Comparison of ENCODE assay signal across 1 cellular context in the genomic region with DNA sequence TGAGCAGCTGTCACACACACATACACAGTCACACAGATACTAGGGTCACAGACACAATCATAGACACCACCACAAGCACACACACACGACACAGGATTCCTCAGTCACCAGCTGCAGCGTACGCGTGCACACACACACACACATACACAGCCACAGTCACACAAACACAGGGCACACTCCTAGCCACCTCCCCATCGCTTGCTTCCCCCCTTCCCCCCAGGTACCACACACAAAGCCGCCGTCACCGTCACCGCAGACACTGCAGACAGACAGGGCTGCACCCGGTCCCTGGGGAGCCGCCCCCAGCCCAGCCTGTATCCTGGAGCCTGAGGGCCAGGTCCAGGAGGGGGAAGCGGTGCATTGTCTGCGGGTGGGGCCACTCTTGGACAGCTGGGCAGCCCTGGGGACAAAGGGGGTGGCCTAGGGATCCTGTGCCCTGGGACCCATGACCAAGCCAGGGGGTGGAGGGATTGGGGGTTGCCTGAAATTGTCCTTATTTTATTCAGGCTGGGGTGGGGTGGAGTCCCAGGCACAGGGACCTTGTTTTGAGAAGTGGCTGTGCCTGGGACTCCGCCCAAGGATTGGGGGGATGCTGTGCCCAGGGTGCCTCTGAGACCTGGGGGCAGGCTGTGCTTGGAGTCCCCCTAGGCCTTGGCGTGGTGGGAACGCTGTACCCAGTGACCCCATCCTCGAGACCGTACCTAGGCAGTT.
A peak's percentile ranks its signal among the peaks of the same experiment; 100 is the strongest.
TF ChIP-seq lines count a peak whose summit lies in the region.

No MANE protein-coding gene starts in this region.

TF ChIP-seq in K562, 482 proteins besides CTCF, POLR2A, EP300 and RAD21 (continued from another document and continues in another):
- TF ChIP-seq, protein P1, sequence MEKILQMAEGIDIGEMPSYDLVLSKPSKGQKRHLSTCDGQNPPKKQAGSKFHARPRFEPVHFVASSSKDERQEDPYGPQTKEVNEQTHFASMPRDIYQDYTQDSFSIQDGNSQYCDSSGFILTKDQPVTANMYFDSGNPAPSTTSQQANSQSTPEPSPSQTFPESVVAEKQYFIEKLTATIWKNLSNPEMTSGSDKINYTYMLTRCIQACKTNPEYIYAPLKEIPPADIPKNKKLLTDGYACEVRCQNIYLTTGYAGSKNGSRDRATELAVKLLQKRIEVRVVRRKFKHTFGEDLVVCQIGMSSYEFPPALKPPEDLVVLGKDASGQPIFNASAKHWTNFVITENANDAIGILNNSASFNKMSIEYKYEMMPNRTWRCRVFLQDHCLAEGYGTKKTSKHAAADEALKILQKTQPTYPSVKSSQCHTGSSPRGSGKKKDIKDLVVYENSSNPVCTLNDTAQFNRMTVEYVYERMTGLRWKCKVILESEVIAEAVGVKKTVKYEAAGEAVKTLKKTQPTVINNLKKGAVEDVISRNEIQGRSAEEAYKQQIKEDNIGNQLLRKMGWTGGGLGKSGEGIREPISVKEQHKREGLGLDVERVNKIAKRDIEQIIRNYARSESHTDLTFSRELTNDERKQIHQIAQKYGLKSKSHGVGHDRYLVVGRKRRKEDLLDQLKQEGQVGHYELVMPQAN (IDR thresholded peaks at IDR 0.05; ENCODE audit: borderline replicate concordance), result peak; percentile 78
- no peak for TF ChIP-seq TARDBP (IDR thresholded peaks at IDR 0.05)
- TF ChIP-seq, protein P2, sequence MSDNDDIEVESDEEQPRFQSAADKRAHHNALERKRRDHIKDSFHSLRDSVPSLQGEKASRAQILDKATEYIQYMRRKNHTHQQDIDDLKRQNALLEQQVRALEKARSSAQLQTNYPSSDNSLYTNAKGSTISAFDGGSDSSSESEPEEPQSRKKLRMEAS (CRISPR knock-in tag; IDR thresholded peaks at IDR 0.05), result no peak
- TF ChIP-seq NELFE (IDR thresholded peaks at IDR 0.05; ENCODE audit: insufficient read depth, insufficient read length), result no peak
- TF ChIP-seq, protein P3, sequence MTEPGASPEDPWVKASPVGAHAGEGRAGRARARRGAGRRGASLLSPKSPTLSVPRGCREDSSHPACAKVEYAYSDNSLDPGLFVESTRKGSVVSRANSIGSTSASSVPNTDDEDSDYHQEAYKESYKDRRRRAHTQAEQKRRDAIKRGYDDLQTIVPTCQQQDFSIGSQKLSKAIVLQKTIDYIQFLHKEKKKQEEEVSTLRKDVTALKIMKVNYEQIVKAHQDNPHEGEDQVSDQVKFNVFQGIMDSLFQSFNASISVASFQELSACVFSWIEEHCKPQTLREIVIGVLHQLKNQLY (CRISPR knock-in tag; conservative IDR thresholded peaks at IDR 0.05), result no peak
- TF ChIP-seq ADNP (tag; IDR thresholded peaks at IDR 0.05), result no peak
- TF ChIP-seq KLF1 (tag; IDR thresholded peaks at IDR 0.05), result no peak
- TF ChIP-seq, protein P4, sequence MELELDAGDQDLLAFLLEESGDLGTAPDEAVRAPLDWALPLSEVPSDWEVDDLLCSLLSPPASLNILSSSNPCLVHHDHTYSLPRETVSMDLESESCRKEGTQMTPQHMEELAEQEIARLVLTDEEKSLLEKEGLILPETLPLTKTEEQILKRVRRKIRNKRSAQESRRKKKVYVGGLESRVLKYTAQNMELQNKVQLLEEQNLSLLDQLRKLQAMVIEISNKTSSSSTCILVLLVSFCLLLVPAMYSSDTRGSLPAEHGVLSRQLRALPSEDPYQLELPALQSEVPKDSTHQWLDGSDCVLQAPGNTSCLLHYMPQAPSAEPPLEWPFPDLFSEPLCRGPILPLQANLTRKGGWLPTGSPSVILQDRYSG (tag; conservative IDR thresholded peaks at IDR 0.05; ENCODE audit: low read depth), result no peak
- no peak for TF ChIP-seq MAZ (CRISPR knock-in tag; conservative IDR thresholded peaks at IDR 0.05 in 1 of 2, IDR thresholded peaks at IDR 0.05 in 1 of 2)
- no peak for TF ChIP-seq MAFF (IDR thresholded peaks at IDR 0.05; ENCODE audit: low read length)
- TF ChIP-seq ZNF780A (CRISPR knock-in tag; IDR thresholded peaks at IDR 0.05), result no peak
- no peak for TF ChIP-seq ZNF121 (CRISPR knock-in tag; conservative IDR thresholded peaks at IDR 0.05)
- TF ChIP-seq RHOXF2B (CRISPR knock-in tag; conservative IDR thresholded peaks at IDR 0.05), result no peak
- no peak for TF ChIP-seq ZNF175 (CRISPR knock-in tag; IDR thresholded peaks at IDR 0.05; ENCODE audit: low read depth)
- no peak for TF ChIP-seq ELF1 (tag; IDR thresholded peaks at IDR 0.05)
- no peak for TF ChIP-seq DMBX1 (CRISPR knock-in tag; IDR thresholded peaks at IDR 0.05; ENCODE audit: borderline replicate concordance)
- TF ChIP-seq PRPF4 (IDR thresholded peaks at IDR 0.05; ENCODE audit: insufficient read depth, low read depth, low read length, poor library complexity, severe bottlenecking), result no peak
- no peak for TF ChIP-seq FOXK1 (CRISPR knock-in tag; IDR thresholded peaks at IDR 0.05; ENCODE audit: borderline replicate concordance)
- no peak for TF ChIP-seq ZNF699 (CRISPR knock-in tag; IDR thresholded peaks at IDR 0.05; ENCODE audit: insufficient replicate concordance)
- TF ChIP-seq GABPA (tag; conservative IDR thresholded peaks at IDR 0.05; ENCODE audit: low read depth), result no peak
- no peak for TF ChIP-seq HEY1 (CRISPR knock-in tag; IDR thresholded peaks at IDR 0.05; ENCODE audit: borderline replicate concordance)
- TF ChIP-seq ZNF445 (CRISPR knock-in tag; IDR thresholded peaks at IDR 0.05; ENCODE audit: low read depth), result no peak
- no peak for TF ChIP-seq ZNF184 (CRISPR knock-in tag; IDR thresholded peaks at IDR 0.05)
- no peak for TF ChIP-seq CBX5 (IDR thresholded peaks at IDR 0.05; ENCODE audit: borderline replicate concordance, low read depth)
- TF ChIP-seq, protein P5, sequence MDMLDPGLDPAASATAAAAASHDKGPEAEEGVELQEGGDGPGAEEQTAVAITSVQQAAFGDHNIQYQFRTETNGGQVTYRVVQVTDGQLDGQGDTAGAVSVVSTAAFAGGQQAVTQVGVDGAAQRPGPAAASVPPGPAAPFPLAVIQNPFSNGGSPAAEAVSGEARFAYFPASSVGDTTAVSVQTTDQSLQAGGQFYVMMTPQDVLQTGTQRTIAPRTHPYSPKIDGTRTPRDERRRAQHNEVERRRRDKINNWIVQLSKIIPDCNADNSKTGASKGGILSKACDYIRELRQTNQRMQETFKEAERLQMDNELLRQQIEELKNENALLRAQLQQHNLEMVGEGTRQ (CRISPR knock-in tag; IDR thresholded peaks at IDR 0.05), result no peak
- no peak for TF ChIP-seq KHSRP (IDR thresholded peaks at IDR 0.05)
- TF ChIP-seq ZNF217 (CRISPR knock-in tag; IDR thresholded peaks at IDR 0.05), result no peak
- no peak for TF ChIP-seq ZNF232 (CRISPR knock-in tag; IDR thresholded peaks at IDR 0.05)
- no peak for TF ChIP-seq ERF (CRISPR knock-in tag; IDR thresholded peaks at IDR 0.05)
- no peak for TF ChIP-seq TCF7 (IDR thresholded peaks at IDR 0.05; ENCODE audit: borderline replicate concordance)
- no peak for TF ChIP-seq ZNF695 (CRISPR knock-in tag; IDR thresholded peaks at IDR 0.05)
- TF ChIP-seq FOSL1 (tag; conservative IDR thresholded peaks at IDR 0.05), result no peak
- TF ChIP-seq ATF1 (CRISPR knock-in tag; IDR thresholded peaks at IDR 0.05), result no peak
- TF ChIP-seq ATF1 (tag; IDR thresholded peaks at IDR 0.05), result 0 out of 2 replicates have a peak, but pooled peaks have one; percentile 26
- no peak for TF ChIP-seq NCOA6 (IDR thresholded peaks at IDR 0.05)
- TF ChIP-seq, protein P6, sequence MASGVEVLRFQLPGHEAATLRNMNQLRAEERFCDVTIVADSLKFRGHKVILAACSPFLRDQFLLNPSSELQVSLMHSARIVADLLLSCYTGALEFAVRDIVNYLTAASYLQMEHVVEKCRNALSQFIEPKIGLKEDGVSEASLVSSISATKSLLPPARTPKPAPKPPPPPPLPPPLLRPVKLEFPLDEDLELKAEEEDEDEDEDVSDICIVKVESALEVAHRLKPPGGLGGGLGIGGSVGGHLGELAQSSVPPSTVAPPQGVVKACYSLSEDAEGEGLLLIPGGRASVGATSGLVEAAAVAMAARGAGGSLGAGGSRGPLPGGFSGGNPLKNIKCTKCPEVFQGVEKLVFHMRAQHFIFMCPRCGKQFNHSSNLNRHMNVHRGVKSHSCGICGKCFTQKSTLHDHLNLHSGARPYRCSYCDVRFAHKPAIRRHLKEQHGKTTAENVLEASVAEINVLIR (CRISPR knock-in tag; IDR thresholded peaks at IDR 0.05), result no peak
- TF ChIP-seq PCBP1 (IDR thresholded peaks at IDR 0.05; ENCODE audit: low read depth, low read length, poor library complexity, severe bottlenecking), result no peak
- no peak for TF ChIP-seq HDAC3 (IDR thresholded peaks at IDR 0.05; ENCODE audit: borderline replicate concordance, partially characterized antibody)
- no peak for TF ChIP-seq MAFG (tag; conservative IDR thresholded peaks at IDR 0.05)
- TF ChIP-seq SMC3 (conservative IDR thresholded peaks at IDR 0.05; ENCODE audit: insufficient read depth, low read depth, low read length), result no peak
- TF ChIP-seq NFXL1 (CRISPR knock-in tag; IDR thresholded peaks at IDR 0.05), result no peak
- no peak for TF ChIP-seq E2F3 (CRISPR knock-in tag; IDR thresholded peaks at IDR 0.05)
- TF ChIP-seq, protein P7, sequence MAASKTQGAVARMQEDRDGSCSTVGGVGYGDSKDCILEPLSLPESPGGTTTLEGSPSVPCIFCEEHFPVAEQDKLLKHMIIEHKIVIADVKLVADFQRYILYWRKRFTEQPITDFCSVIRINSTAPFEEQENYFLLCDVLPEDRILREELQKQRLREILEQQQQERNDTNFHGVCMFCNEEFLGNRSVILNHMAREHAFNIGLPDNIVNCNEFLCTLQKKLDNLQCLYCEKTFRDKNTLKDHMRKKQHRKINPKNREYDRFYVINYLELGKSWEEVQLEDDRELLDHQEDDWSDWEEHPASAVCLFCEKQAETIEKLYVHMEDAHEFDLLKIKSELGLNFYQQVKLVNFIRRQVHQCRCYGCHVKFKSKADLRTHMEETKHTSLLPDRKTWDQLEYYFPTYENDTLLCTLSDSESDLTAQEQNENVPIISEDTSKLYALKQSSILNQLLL (CRISPR knock-in tag; IDR thresholded peaks at IDR 0.05; ENCODE audit: borderline replicate concordance), result no peak
- no peak for TF ChIP-seq IFI16 (CRISPR knock-in tag; IDR thresholded peaks at IDR 0.05)
- no peak for TF ChIP-seq CBFA2T3 (IDR thresholded peaks at IDR 0.05)
- TF ChIP-seq ZNF778 (CRISPR knock-in tag; IDR thresholded peaks at IDR 0.05), result no peak
- TF ChIP-seq NEUROD1 (IDR thresholded peaks at IDR 0.05; ENCODE audit: borderline replicate concordance, low read depth, low read length, partially characterized antibody), result no peak
- TF ChIP-seq, protein P8, sequence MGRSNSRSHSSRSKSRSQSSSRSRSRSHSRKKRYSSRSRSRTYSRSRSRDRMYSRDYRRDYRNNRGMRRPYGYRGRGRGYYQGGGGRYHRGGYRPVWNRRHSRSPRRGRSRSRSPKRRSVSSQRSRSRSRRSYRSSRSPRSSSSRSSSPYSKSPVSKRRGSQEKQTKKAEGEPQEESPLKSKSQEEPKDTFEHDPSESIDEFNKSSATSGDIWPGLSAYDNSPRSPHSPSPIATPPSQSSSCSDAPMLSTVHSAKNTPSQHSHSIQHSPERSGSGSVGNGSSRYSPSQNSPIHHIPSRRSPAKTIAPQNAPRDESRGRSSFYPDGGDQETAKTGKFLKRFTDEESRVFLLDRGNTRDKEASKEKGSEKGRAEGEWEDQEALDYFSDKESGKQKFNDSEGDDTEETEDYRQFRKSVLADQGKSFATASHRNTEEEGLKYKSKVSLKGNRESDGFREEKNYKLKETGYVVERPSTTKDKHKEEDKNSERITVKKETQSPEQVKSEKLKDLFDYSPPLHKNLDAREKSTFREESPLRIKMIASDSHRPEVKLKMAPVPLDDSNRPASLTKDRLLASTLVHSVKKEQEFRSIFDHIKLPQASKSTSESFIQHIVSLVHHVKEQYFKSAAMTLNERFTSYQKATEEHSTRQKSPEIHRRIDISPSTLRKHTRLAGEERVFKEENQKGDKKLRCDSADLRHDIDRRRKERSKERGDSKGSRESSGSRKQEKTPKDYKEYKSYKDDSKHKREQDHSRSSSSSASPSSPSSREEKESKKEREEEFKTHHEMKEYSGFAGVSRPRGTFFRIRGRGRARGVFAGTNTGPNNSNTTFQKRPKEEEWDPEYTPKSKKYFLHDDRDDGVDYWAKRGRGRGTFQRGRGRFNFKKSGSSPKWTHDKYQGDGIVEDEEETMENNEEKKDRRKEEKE (IDR thresholded peaks at IDR 0.05; ENCODE audit: borderline replicate concordance in 1 of 2, control insufficient read depth in 1 of 2, low read depth in 2 of 2, low read length in 1 of 2), result 0 out of 4 replicates have a peak, but pooled peaks of 1 of the 2 experiments have one; percentile 33
- TF ChIP-seq TAL1 (IDR thresholded peaks at IDR 0.05), result no peak
- 0 out of 2 replicates have a peak, but pooled peaks have one; percentile 21 for TF ChIP-seq ZEB2 (IDR thresholded peaks at IDR 0.05)
- TF ChIP-seq TFAM (CRISPR knock-in tag; conservative IDR thresholded peaks at IDR 0.05), result no peak
- no peak for TF ChIP-seq FOXJ2 (tag; IDR thresholded peaks at IDR 0.05)
- TF ChIP-seq, protein P9, sequence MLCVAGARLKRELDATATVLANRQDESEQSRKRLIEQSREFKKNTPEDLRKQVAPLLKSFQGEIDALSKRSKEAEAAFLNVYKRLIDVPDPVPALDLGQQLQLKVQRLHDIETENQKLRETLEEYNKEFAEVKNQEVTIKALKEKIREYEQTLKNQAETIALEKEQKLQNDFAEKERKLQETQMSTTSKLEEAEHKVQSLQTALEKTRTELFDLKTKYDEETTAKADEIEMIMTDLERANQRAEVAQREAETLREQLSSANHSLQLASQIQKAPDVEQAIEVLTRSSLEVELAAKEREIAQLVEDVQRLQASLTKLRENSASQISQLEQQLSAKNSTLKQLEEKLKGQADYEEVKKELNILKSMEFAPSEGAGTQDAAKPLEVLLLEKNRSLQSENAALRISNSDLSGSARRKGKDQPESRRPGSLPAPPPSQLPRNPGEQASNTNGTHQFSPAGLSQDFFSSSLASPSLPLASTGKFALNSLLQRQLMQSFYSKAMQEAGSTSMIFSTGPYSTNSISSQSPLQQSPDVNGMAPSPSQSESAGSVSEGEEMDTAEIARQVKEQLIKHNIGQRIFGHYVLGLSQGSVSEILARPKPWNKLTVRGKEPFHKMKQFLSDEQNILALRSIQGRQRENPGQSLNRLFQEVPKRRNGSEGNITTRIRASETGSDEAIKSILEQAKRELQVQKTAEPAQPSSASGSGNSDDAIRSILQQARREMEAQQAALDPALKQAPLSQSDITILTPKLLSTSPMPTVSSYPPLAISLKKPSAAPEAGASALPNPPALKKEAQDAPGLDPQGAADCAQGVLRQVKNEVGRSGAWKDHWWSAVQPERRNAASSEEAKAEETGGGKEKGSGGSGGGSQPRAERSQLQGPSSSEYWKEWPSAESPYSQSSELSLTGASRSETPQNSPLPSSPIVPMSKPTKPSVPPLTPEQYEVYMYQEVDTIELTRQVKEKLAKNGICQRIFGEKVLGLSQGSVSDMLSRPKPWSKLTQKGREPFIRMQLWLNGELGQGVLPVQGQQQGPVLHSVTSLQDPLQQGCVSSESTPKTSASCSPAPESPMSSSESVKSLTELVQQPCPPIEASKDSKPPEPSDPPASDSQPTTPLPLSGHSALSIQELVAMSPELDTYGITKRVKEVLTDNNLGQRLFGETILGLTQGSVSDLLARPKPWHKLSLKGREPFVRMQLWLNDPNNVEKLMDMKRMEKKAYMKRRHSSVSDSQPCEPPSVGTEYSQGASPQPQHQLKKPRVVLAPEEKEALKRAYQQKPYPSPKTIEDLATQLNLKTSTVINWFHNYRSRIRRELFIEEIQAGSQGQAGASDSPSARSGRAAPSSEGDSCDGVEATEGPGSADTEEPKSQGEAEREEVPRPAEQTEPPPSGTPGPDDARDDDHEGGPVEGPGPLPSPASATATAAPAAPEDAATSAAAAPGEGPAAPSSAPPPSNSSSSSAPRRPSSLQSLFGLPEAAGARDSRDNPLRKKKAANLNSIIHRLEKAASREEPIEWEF (CRISPR knock-in tag; IDR thresholded peaks at IDR 0.05), result no peak
